In genomic region chr5:112957970-112958773, GRCh38 we compare ENCODE assay signal across 9 cellular contexts. TPM values are rescaled to one million over a fixed set of nuclear protein-coding genes. Genes with fewer than 3 reads are reported as not detected.
DNase-seq lines count a peak whose midpoint lies in the region; ATAC-seq and TF ChIP-seq lines count a peak whose summit lies in the region.
"Had no signal": no experiment of that assay in that cellular context is flagged by ENCODE, and none has a peak within 500 bp of the region (broad histone marks: within the 10 kb centered on the region; RNA-seq: fewer than 3 reads in every experiment).

No MANE protein-coding gene starts in this region.

- H3K23me2 ChIP-seq in H9 (ENCODE audit: insufficient read length, low read depth, low read length, poor library complexity, severe bottlenecking): no peaks in the 10 kb centered on the region

- H3K4me1 ChIP-seq in heart right ventricle (peaks cover 0 to 38% (median 27%) of the 10 kb centered on the region in 9 donors), H9 (ENCODE audit: insufficient read depth, low read length) (no peaks in the 10 kb centered on the region)

- H2AK5ac ChIP-seq in H9 (ENCODE audit: insufficient read length, low read length): no peak overlapping the region

- H3K56ac ChIP-seq in H9 (ENCODE audit: insufficient read length, low read depth, low read length): no peak overlapping the region

- no peaks in the 10 kb centered on the region for H3K79me2 ChIP-seq in H9 (ENCODE audit: insufficient read depth, low read length)

- H3K9ac ChIP-seq in H9 (ENCODE audit: extremely low read depth, insufficient read length, low read length): no peak overlapping the region

- H3K36me3 Mint-ChIP-seq in H9 (ENCODE audit: insufficient read depth in 1 of 3, low read depth in 3 of 3): peaks cover 4 to 11% (median 7%) of the 10 kb centered on the region in 3 experiments; a peak in 6 of 7 replicates

- no peak overlapping the region for H2BK15ac ChIP-seq in H9 (ENCODE audit: low read depth, low read length)

- no peak overlapping the region for H3K4ac ChIP-seq in H9 (ENCODE audit: low read depth, low read length)

- peak; percentile 79 for ATAC-seq in GM21367 (IDR thresholded peaks at IDR 0.05; ENCODE audit: unreplicated experiment)
- peak; percentile 90 for ATAC-seq in HG03469 (IDR thresholded peaks at IDR 0.05; ENCODE audit: unreplicated experiment)
- ATAC-seq in heart right ventricle: peak; percentile 23 to 95 (median 83)

- peak overlapping the region in 1 of 10 donors; percentile 8 for H3K4me3 ChIP-seq in heart right ventricle

- no peak overlapping the region for H4K91ac ChIP-seq in H9 (ENCODE audit: insufficient read length, low read depth, low read length)

- TF ChIP-seq CTCF in heart right ventricle (IDR thresholded peaks at IDR 0.05) (no peak), H9 (conservative IDR thresholded peaks at IDR 0.05) (no peak)

- H3K79me1 ChIP-seq in H9 (ENCODE audit: insufficient read depth, low read depth, low read length, poor library complexity, severe bottlenecking): no peaks in the 10 kb centered on the region

- H4K5ac ChIP-seq in H9 (ENCODE audit: insufficient read length, low read depth, low read length): no peak overlapping the region

- H3K9me3 ChIP-seq in heart right ventricle (no peaks in the 10 kb centered on the region), H9 (ENCODE audit: control insufficient read depth, low read depth, low read length) (no peaks in the 10 kb centered on the region)
- H3K9me3 ChIP-seq: neutrophil had no signal

- H3K27ac ChIP-seq in heart right ventricle: peak overlapping the region in 6 of 10 donors; percentile 39 to 64 (median 51)
- no peak overlapping the region for H3K27ac ChIP-seq in H9 (ENCODE audit: insufficient read length, low read depth, low read length)
- H3K27ac ChIP-seq: neutrophil had no signal

- 36 to 37% methylated on average over 4 of the region's 4 CpGs for WGBS in heart right ventricle, 2 donors
- WGBS in H9 (ENCODE audit: extremely low coverage, insufficient read length, low lambda C conversion rate): no CpG with 5 or more reads among the region's 4 CpGs

- no peak overlapping the region for H3K27ac Mint-ChIP-seq in H9

- no peak overlapping the region for H2AFZ ChIP-seq in H9 (ENCODE audit: low read length)

- no peak overlapping the region for H2BK20ac ChIP-seq in H9 (ENCODE audit: low read depth, low read length, poor library complexity, severe bottlenecking)

- no peak overlapping the region for H3K4me3 Mint-ChIP-seq in H9

- H3K4me2 ChIP-seq in H9 (ENCODE audit: insufficient read depth, insufficient read length, low read length): no peak overlapping the region

- H4K20me1 ChIP-seq in H9 (ENCODE audit: control insufficient read depth, insufficient read depth, insufficient read length): no peaks in the 10 kb centered on the region

- no peak overlapping the region for H2BK120ac ChIP-seq in H9 (ENCODE audit: low read depth, low read length, poor library complexity, severe bottlenecking)

- no peak overlapping the region for H3K18ac ChIP-seq in H9 (ENCODE audit: insufficient read length, low read depth, low read length)

- peaks cover 10 to 12% of the 10 kb centered on the region in 2 experiments for H3K9me3 Mint-ChIP-seq in H9

- H4K8ac ChIP-seq in H9 (replicated peaks; ENCODE audit: insufficient read length, low read depth, low read length): no peak overlapping the region

- H3K27me3 Mint-ChIP-seq in H9 (ENCODE audit: low read depth): no peaks in the 10 kb centered on the region; the same call in 1 of the 2 replicates

- H3K27me3 ChIP-seq in heart right ventricle (no peaks in the 10 kb centered on the region), H9 (ENCODE audit: insufficient read depth, low read length) (no peaks in the 10 kb centered on the region)

- intact Hi-C loops in heart right ventricle (cut with DNase I): loop anchor here in 1 of 10 donors (5.0 kb wide), 1 partner anchor 36 kb away; the partner anchor contains the start of gene REEP5

- no peak overlapping the region for H2BK5ac ChIP-seq in H9 (ENCODE audit: insufficient read length, low read length)

- no peak overlapping the region for H2BK12ac ChIP-seq in H9 (ENCODE audit: insufficient read length, low read depth, low read length)

- H3K14ac ChIP-seq in H9 (ENCODE audit: insufficient read depth, low read length): no peak overlapping the region

- no peak overlapping the region for H3K23ac ChIP-seq in H9 (ENCODE audit: insufficient read length, low read depth, low read length)

- DNase-seq in GM04503 (ENCODE audit: low read depth) (peak; percentile 80), T1000 (lab: John Stamatoyannopoulos, UW) (peak; percentile 78), heart right ventricle (peak; percentile 57 to 70), stromal cell of bone marrow (ENCODE audit: low read depth) (peak; percentile 98), H9 (no peak), GM19238 (ENCODE audit: insufficient read length, low spot score) (no peak)

- H3K36me3 ChIP-seq in heart right ventricle: no peaks in the 10 kb centered on the region
- H3K36me3 ChIP-seq: neutrophil had no signal

- no peak overlapping the region for H3T11ph ChIP-seq in H9 (ENCODE audit: low read length)

- H3K4me1 Mint-ChIP-seq in H9: peaks cover 17 to 25% of the 10 kb centered on the region in 2 experiments

RNA-seq across cellular contexts. Expression of gene DCP2, which starts 18.4 kb away (rescaled TPM):
- total RNA-seq in heart right ventricle: 10 to 100 TPM; 13.7 to 24.5 (median 16.3) TPM
- polyA plus RNA-seq in heart right ventricle: 1 to 10 TPM; 3.1 to 4.8 TPM
- 164 and 176 TPM in 2 replicates for total RNA-seq in H9 (2021)

RNA-seq across cellular contexts. Expression of gene REEP5, which starts 36.1 kb away (rescaled TPM):
- 100 to 1,000 TPM; 118 to 169 (median 134) TPM for total RNA-seq in heart right ventricle
- polyA plus RNA-seq in heart right ventricle: 10 to 100 TPM; 90.2 to 96.9 TPM
- 45.3 and 46.2 TPM in 2 replicates for total RNA-seq in H9 (2021)

Comparison
In these comparisons a context has a peak if more than half of its experiments do, and no peak if none do; other contexts are left out.
1. DNase-seq: peak in GM04503 (single experiment), T1000 (single experiment), heart right ventricle (2 of 2) and stromal cell of bone marrow (single experiment); none in H9 (single experiment) and GM19238 (single experiment).
2. Peak in every context shown above with its lines, with median percentiles within 50 percentile points of each other: ATAC-seq.